Comparison of ENCODE assay signal across 31 cellular contexts in the genomic region with DNA sequence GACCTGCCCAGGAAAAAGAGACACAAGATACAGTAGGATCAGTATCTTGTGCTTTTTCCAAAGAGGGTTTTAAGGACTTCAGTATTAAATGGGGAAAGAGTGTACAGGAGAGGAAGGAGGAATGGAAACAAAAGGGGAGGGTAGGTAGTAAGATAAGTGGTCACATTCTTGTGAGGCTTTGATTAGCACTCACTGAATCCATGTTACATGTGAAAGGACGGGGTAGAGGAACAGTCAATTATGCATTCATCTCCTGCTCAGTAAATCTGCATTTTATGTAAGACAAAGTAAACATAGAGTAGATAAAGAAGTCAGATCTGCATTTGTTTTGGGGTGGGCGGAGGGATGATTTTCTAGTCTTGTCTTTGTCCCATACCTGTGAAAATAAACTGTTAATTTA. TPM values are rescaled to one million over a fixed set of nuclear protein-coding genes. Genes with fewer than 3 reads are reported as not detected.
DNase-seq lines count a peak whose midpoint lies in the region; ATAC-seq and TF ChIP-seq lines count a peak whose summit lies in the region.
"Had no signal": no experiment of that assay in that cellular context is flagged by ENCODE, and none has a peak within 500 bp of the region (broad histone marks: within the 10 kb centered on the region; RNA-seq: fewer than 3 reads in every experiment).

No MANE protein-coding gene starts in this region.

- no peaks in the 10 kb centered on the region for H3K27me3 Mint-ChIP-seq in activated naive CD4-positive, alpha-beta T cell treated with anti-CD3 and anti-CD28 coated beads, Interleukin-2, amount 50 U/mL, for 24 hours
- no peaks in the 10 kb centered on the region for H3K27me3 Mint-ChIP-seq in endothelial cell (ENCODE audit: unreplicated experiment)
- H3K27me3 Mint-ChIP-seq: memory B cell had no signal

- no peak overlapping the region for H3K9ac ChIP-seq in NT2/D1 (ENCODE audit: insufficient read length, low read depth)

- no peak overlapping the region for H3K4me3 ChIP-seq in NT2/D1 (ENCODE audit: insufficient read length, low read depth)
- no peak overlapping the region for H3K4me3 ChIP-seq in vagina
- H3K4me3 ChIP-seq: smooth muscle cell, suprapubic skin had no signal

- no peak for ATAC-seq in stimulated activated effector memory CD8-positive, alpha-beta T cell treated with anti-CD3 and anti-CD28 coated beads, Interleukin-12 subunit alpha, Interleukin-12 subunit beta, amount 100 ng/mL, for 72 hours
- no peak for ATAC-seq in HG02678 (IDR thresholded peaks at IDR 0.05; ENCODE audit: unreplicated experiment)
- ATAC-seq in HG03439 (IDR thresholded peaks at IDR 0.05; ENCODE audit: unreplicated experiment): no peak
- ATAC-seq: left colon, SK-N-SH treated with all-trans-retinoic acid at 6 μM for 48 hours had no signal

- peaks cover 39% of the 10 kb centered on the region for H3K4me1 Mint-ChIP-seq in activated naive CD4-positive, alpha-beta T cell treated with anti-CD3 and anti-CD28 coated beads, Interleukin-2, amount 50 U/mL, for 24 hours
- peaks cover 42% of the 10 kb centered on the region for H3K4me1 Mint-ChIP-seq in endothelial cell (ENCODE audit: unreplicated experiment)
- H3K4me1 Mint-ChIP-seq in stimulated activated effector memory CD8-positive, alpha-beta T cell treated with anti-CD3 and anti-CD28 coated beads, Interleukin-12 subunit alpha, Interleukin-12 subunit beta, amount 100 ng/mL, for 72 hours: peaks cover 35% of the 10 kb centered on the region

- no peak overlapping the region for H3K4me3 Mint-ChIP-seq in activated naive CD4-positive, alpha-beta T cell treated with anti-CD3 and anti-CD28 coated beads, Interleukin-2, amount 50 U/mL, for 24 hours
- H3K4me3 Mint-ChIP-seq in endothelial cell (ENCODE audit: unreplicated experiment): peak overlapping the region; percentile 42
- H3K4me3 Mint-ChIP-seq in stimulated activated effector memory CD8-positive, alpha-beta T cell treated with anti-CD3 and anti-CD28 coated beads, Interleukin-12 subunit alpha, Interleukin-12 subunit beta, amount 100 ng/mL, for 72 hours: no peak overlapping the region
- H3K4me3 Mint-ChIP-seq: memory B cell had no signal

- no peak for TF ChIP-seq POLR2A in vagina (IDR thresholded peaks at IDR 0.05)

- H3K4me1 ChIP-seq in NT2/D1 (ENCODE audit: insufficient read depth, insufficient read length): peaks cover 3% of the 10 kb centered on the region
- H3K4me1 ChIP-seq in vagina: no peaks in the 10 kb centered on the region
- H3K4me1 ChIP-seq: BE2C, suprapubic skin had no signal

- peaks cover 93% of the 10 kb centered on the region for H3K36me3 ChIP-seq in NT2/D1 (ENCODE audit: insufficient read depth, insufficient read length, low read length)
- H3K36me3 ChIP-seq in vagina: peaks cover 0 to 90% of the 10 kb centered on the region in 2 donors

- H3K9me3 ChIP-seq in NT2/D1 (ENCODE audit: insufficient read depth, low read length) (no peaks in the 10 kb centered on the region), vagina (no peaks in the 10 kb centered on the region)
- H3K9me3 ChIP-seq: BE2C, suprapubic skin had no signal

- TF ChIP-seq CTCF in endothelial cell (IDR thresholded peaks at IDR 0.05; ENCODE audit: unreplicated experiment) (no peak), vagina (IDR thresholded peaks at IDR 0.05) (no peak)

- no peaks in the 10 kb centered on the region for H3K27me3 ChIP-seq in NT2/D1 (ENCODE audit: insufficient read depth, insufficient read length)
- no peaks in the 10 kb centered on the region for H3K27me3 ChIP-seq in vagina
- H3K27me3 ChIP-seq: BE2C, suprapubic skin had no signal

- H3K27ac Mint-ChIP-seq in activated naive CD4-positive, alpha-beta T cell treated with anti-CD3 and anti-CD28 coated beads, Interleukin-2, amount 50 U/mL, for 24 hours: peak overlapping the region; percentile 88
- peak overlapping the region; percentile 50 for H3K27ac Mint-ChIP-seq in endothelial cell (ENCODE audit: unreplicated experiment)
- H3K27ac Mint-ChIP-seq in stimulated activated effector memory CD8-positive, alpha-beta T cell treated with anti-CD3 and anti-CD28 coated beads, Interleukin-12 subunit alpha, Interleukin-12 subunit beta, amount 100 ng/mL, for 72 hours: peak overlapping the region; percentile 50
- H3K27ac Mint-ChIP-seq: memory B cell had no signal

- no peak overlapping the region for H3K27ac ChIP-seq in vagina
- H3K27ac ChIP-seq: suprapubic skin had no signal

- no peaks in the 10 kb centered on the region for H3K9me3 Mint-ChIP-seq in activated naive CD4-positive, alpha-beta T cell treated with anti-CD3 and anti-CD28 coated beads, Interleukin-2, amount 50 U/mL, for 24 hours
- H3K9me3 Mint-ChIP-seq in endothelial cell (ENCODE audit: unreplicated experiment): no peaks in the 10 kb centered on the region
- no peaks in the 10 kb centered on the region for H3K9me3 Mint-ChIP-seq in stimulated activated effector memory CD8-positive, alpha-beta T cell treated with anti-CD3 and anti-CD28 coated beads, Interleukin-12 subunit alpha, Interleukin-12 subunit beta, amount 100 ng/mL, for 72 hours
- H3K9me3 Mint-ChIP-seq: memory B cell had no signal

- intact Hi-C loops in vagina (cut with DNase I): no loop called here

- DNase-seq in activated naive CD4-positive, alpha-beta T cell treated with anti-CD3 and anti-CD28 coated beads, Interleukin-2, amount 50 U/mL, for 16 hours: no peak
- DNase-seq in NT2/D1 (ENCODE audit: low read depth, low spot score) (peak; percentile 48), endothelial cell (ENCODE audit: low spot score) (no peak), vagina (ENCODE audit: extremely low spot score in 2 of 2) (no peak)
- DNase-seq in stimulated activated effector memory CD8-positive, alpha-beta T cell treated with anti-CD3 and anti-CD28 coated beads, Interleukin-12 subunit alpha, Interleukin-12 subunit beta, amount 100 ng/mL, for 72 hours (ENCODE audit: low spot score in 2 of 2): no peak
- DNase-seq: activated naive CD4-positive, alpha-beta T cell; aorta; BE2C; caudate nucleus; dermis blood vessel endothelial cell; DND-41; left colon; NCI-H1105; NCI-H2081; NCI-H345; NCI-H774; retina; stimulated activated CD4-positive, alpha-beta T cell treated with anti-CD3 and anti-CD28 coated beads, Interleukin-2, amount 100 ng/mL, for 24 hours; T1000 had no signal

- peaks cover 20% of the 10 kb centered on the region for H3K36me3 Mint-ChIP-seq in activated naive CD4-positive, alpha-beta T cell treated with anti-CD3 and anti-CD28 coated beads, Interleukin-2, amount 50 U/mL, for 24 hours
- H3K36me3 Mint-ChIP-seq in endothelial cell (ENCODE audit: low read depth, unreplicated experiment): peaks cover 21% of the 10 kb centered on the region
- peaks cover 98% of the 10 kb centered on the region for H3K36me3 Mint-ChIP-seq in stimulated activated effector memory CD8-positive, alpha-beta T cell treated with anti-CD3 and anti-CD28 coated beads, Interleukin-12 subunit alpha, Interleukin-12 subunit beta, amount 100 ng/mL, for 72 hours

RNA-seq across cellular contexts. Expression of gene SACM1L, which starts 50.7 kb away (rescaled TPM):
- total RNA-seq in endothelial cell (ENCODE audit: unreplicated experiment) (46.8 TPM), vagina (32.7 TPM)

RNA-seq across cellular contexts. Expression of gene SLC6A20, which starts 56.4 kb away (rescaled TPM):
- total RNA-seq in endothelial cell (ENCODE audit: unreplicated experiment) (0.21 TPM), vagina (2.9 TPM)
- total RNA-seq: A673, dermis blood vessel endothelial cell, endothelial cell of umbilical vein, myocyte, osteoblast, ureter had no signal
